ENCODE assay signal across 15 cellular contexts in the genomic region with DNA sequence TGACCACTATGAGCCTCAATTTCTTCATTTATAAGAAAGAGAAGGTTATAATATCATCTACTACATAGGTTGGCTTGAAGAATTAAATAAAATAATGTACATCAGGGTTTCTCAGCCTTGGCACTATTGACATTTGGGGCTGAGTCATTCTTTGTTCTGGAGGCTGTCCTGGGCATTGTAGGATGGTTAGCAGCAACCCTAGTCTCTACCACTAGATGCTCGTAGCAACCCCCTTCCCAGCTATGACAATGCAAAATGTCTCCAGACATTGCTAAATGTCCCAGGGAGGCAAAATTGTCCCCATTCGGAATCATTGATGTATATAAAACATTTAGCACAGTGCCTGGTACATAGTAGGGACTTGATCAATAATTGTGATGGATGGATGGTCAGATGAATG.
A peak's percentile ranks its signal among the peaks of the same experiment; 100 is the strongest.
DNase-seq lines count a peak whose midpoint lies in the region; ATAC-seq, FAIRE-seq and TF ChIP-seq lines count a peak whose summit lies in the region.
"Had no signal": no experiment of that assay in that cellular context is flagged by ENCODE, and none has a peak within 500 bp of the region (broad histone marks: within the 10 kb centered on the region; RNA-seq: fewer than 3 reads in every experiment).

No MANE protein-coding gene starts in this region.

- no peak overlapping the region for H2AFZ ChIP-seq in GM23248

- H3K4me1 Mint-ChIP-seq in endodermal cell (no peaks in the 10 kb centered on the region), CD14-positive monocyte (no peaks in the 10 kb centered on the region)

- CTCF ChIA-PET in A549 (lab: Yijun Ruan, JAX), result interaction anchor here (2.1 kb wide), 1 partner anchor 56 kb away, joined by 6 read pairs; no protein-coding TSS in a partner anchor
- CTCF ChIA-PET in Panc1 (lab: Charles Lee), result no interaction called here

- no peak for TF ChIP-seq POLR2A in A549 (IDR thresholded peaks at IDR 0.05; ENCODE audit: low read length)

- H3K9me3 Mint-ChIP-seq in endodermal cell (no peaks in the 10 kb centered on the region), CD14-positive monocyte (peaks cover 0 to 2% (median 0%) of the 10 kb centered on the region in 7 donors)
- H3K9me3 Mint-ChIP-seq: CD8-positive, alpha-beta T cell had no signal

- no peaks in the 10 kb centered on the region for H3K79me2 ChIP-seq in GM23248 (ENCODE audit: insufficient read depth)

- no peak for FAIRE-seq in A549 (lab: Jason Lieb, UNC)

- no peaks in the 10 kb centered on the region for H3K27me3 ChIP-seq in GM23248 (replicated peaks; ENCODE audit: insufficient read depth)
- no peaks in the 10 kb centered on the region for H3K27me3 ChIP-seq in Panc1 (ENCODE audit: control insufficient read depth, insufficient read depth, low read length)
- H3K27me3 ChIP-seq in endodermal cell (ENCODE audit: control insufficient read depth, insufficient read depth, low read length, poor library complexity, severe bottlenecking), result no peaks in the 10 kb centered on the region

- H3K4me3 ChIP-seq in A549 (no peak overlapping the region), GM23248 (no peak overlapping the region), Panc1 (ENCODE audit: low read depth in 2 of 2, low read length in 2 of 2) (no peak overlapping the region), endodermal cell (ENCODE audit: low read length) (no peak overlapping the region)

- H3K36me3 ChIP-seq in GM23248 (ENCODE audit: low read depth) (no peaks in the 10 kb centered on the region; the same call in 1 of the 2 replicates), Panc1 (ENCODE audit: control insufficient read depth, insufficient read depth, low read length) (no peaks in the 10 kb centered on the region), endodermal cell (ENCODE audit: control insufficient read depth, insufficient read depth, low read length) (no peaks in the 10 kb centered on the region)

- H3K4me2 ChIP-seq in A549, result peak overlapping the region; percentile 57
- H3K4me2 ChIP-seq in GM23248 (ENCODE audit: unreplicated experiment), result peak overlapping the region; percentile 44

- H3K9me3 ChIP-seq in A549 (no peaks in the 10 kb centered on the region), GM23248 (ENCODE audit: low read depth) (no peaks in the 10 kb centered on the region), Panc1 (ENCODE audit: control insufficient read depth, insufficient read depth, low read depth, low read length) (no peaks in the 10 kb centered on the region), endodermal cell (ENCODE audit: control insufficient read depth, low read length) (no peaks in the 10 kb centered on the region)

- intact Hi-C loops in Panc1 (cut with micrococcal nuclease; ENCODE audit: unreplicated experiment) (no loop called here), CD14-positive monocyte (cut with micrococcal nuclease) (no loop called here)

- ATAC-seq in A549 (peak; percentile 96 to 98), Panc1 (peak; percentile 82)
- ATAC-seq: CD8-positive, alpha-beta T cell; HCT116 had no signal

- TF ChIP-seq RAD21 in A549 (conservative IDR thresholded peaks at IDR 0.05 in 1 of 2, IDR thresholded peaks at IDR 0.05 in 1 of 2), result no peak

- no peaks in the 10 kb centered on the region for H3K27me3 Mint-ChIP-seq in endodermal cell (ENCODE audit: insufficient read depth)
- no peaks in the 10 kb centered on the region for H3K27me3 Mint-ChIP-seq in CD14-positive monocyte (ENCODE audit: low read depth in 3 of 3)

- POLR2A ChIA-PET in A549 (lab: Yijun Ruan, JAX), result no interaction called here
- POLR2A ChIA-PET in Panc1 (lab: Charles Lee), result no interaction called here

- in situ Hi-C loops in GM23248 (cut with MboI), result no loop called here
- in situ Hi-C loops in Panc1 (cut with HindIII; ENCODE audit: low pct_unique_long_range_greater_than_20kb, low sequenced_read_pairs), result no loop called here

- H3K36me3 Mint-ChIP-seq in endodermal cell (ENCODE audit: low read depth), result no peaks in the 10 kb centered on the region
- no peaks in the 10 kb centered on the region for H3K36me3 Mint-ChIP-seq in CD14-positive monocyte
- H3K36me3 Mint-ChIP-seq: CD8-positive, alpha-beta T cell had no signal

- H3K9ac ChIP-seq in GM23248 (no peak overlapping the region), endodermal cell (ENCODE audit: extremely low read depth, low read length, poor library complexity, severe bottlenecking) (no peak overlapping the region)

- peak overlapping the region; percentile 65 to 81 for H3K27ac ChIP-seq in A549
- H3K27ac ChIP-seq in GM23248, result no peak overlapping the region
- no peak overlapping the region for H3K27ac ChIP-seq in Panc1 (ENCODE audit: low read length)
- H3K27ac ChIP-seq in endodermal cell (ENCODE audit: low read depth, low read length), result no peak overlapping the region

- H3K9me2 ChIP-seq in GM23248 (ENCODE audit: insufficient read depth), result no peaks in the 10 kb centered on the region

- no peaks in the 10 kb centered on the region for H4K20me1 ChIP-seq in GM23248 (ENCODE audit: insufficient read depth)

- TF ChIP-seq EP300 in A549 (IDR thresholded peaks at IDR 0.05), result no peak

- H3K4me3 Mint-ChIP-seq in endodermal cell, result no peak overlapping the region
- no peak overlapping the region for H3K4me3 Mint-ChIP-seq in CD14-positive monocyte
- H3K4me3 Mint-ChIP-seq: CD8-positive, alpha-beta T cell had no signal

- TF ChIP-seq CTCF in A549 (IDR thresholded peaks at IDR 0.05), result no peak
- TF ChIP-seq CTCF in Panc1 (IDR thresholded peaks at IDR 0.05), result peak; percentile 23; the same call in 1 of the 2 replicates
- peak; percentile 27 for TF ChIP-seq CTCF in endodermal cell (conservative IDR thresholded peaks at IDR 0.05)
- no peak for TF ChIP-seq CTCF in CD14-positive monocyte (IDR thresholded peaks at IDR 0.05)

- H3F3A ChIP-seq in GM23248 (ENCODE audit: insufficient read depth), result peaks cover 16% of the 10 kb centered on the region; the same call in 1 of the 2 replicates

- H3K27ac Mint-ChIP-seq in endodermal cell (no peak overlapping the region), CD14-positive monocyte (no peak overlapping the region)
- H3K27ac Mint-ChIP-seq: CD8-positive, alpha-beta T cell had no signal

- H3K4me1 ChIP-seq in A549 (peaks cover 43% of the 10 kb centered on the region), GM23248 (ENCODE audit: insufficient read depth) (peaks cover 23% of the 10 kb centered on the region), Panc1 (ENCODE audit: control insufficient read depth, insufficient read depth, low read length) (peaks cover 3% of the 10 kb centered on the region; the same call in 1 of the 2 replicates), endodermal cell (ENCODE audit: control insufficient read depth, insufficient read depth, low read length) (no peaks in the 10 kb centered on the region)

- WGBS in A549 (ENCODE audit: missing lambda C conversion rate), result 7% methylated on average over 2 of the region's 2 CpGs
- 57% methylated on average over 2 of the region's 2 CpGs for WGBS in GM23248 (ENCODE audit: low coverage in 1 of 2, low lambda C conversion rate in 2 of 2, missing lambda C conversion rate in 2 of 2), 2 experiments
- WGBS in endodermal cell (ENCODE audit: insufficient coverage in 1 of 2, insufficient read length in 1 of 2), 2 experiments, result 90 to 100% methylated on average over 1 to 2 of the region's 2 CpGs

- peak in 1 of 2 experiments; percentile 63 for DNase-seq in A549 (ENCODE audit: low read depth in 1 of 2, low spot score in 1 of 2)
- peak; percentile 26 for DNase-seq in GM23248
- DNase-seq in Panc1 (ENCODE audit: low read depth, low spot score), result peak; percentile 63
- DNase-seq in endodermal cell, result no peak
- no peak for DNase-seq in amygdala (lab: John Stamatoyannopoulos, UW)
- no peak for DNase-seq in NCI-H1048 (lab: John Stamatoyannopoulos, UW)
- no peak for DNase-seq in NCI-H446 (lab: John Stamatoyannopoulos, UW)
- no peak for DNase-seq in CD14-positive monocyte (ENCODE audit: low spot score)
- DNase-seq: ACHN; CD8-positive, alpha-beta T cell; NCI-H1092; NCI-H1694; RPMI8226; T-helper 1 cell had no signal

- BruUV-seq in Panc1 (replicated peaks; lab: Mats Ljungman, UMichigan), result no TSS peak

TF ChIP-seq in A549, 52 proteins besides CTCF, POLR2A, EP300 and RAD21 (continues in another document):
- TF ChIP-seq, protein P1, sequence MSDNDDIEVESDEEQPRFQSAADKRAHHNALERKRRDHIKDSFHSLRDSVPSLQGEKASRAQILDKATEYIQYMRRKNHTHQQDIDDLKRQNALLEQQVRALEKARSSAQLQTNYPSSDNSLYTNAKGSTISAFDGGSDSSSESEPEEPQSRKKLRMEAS (IDR thresholded peaks at IDR 0.05), result no peak
- TF ChIP-seq, protein P2, sequence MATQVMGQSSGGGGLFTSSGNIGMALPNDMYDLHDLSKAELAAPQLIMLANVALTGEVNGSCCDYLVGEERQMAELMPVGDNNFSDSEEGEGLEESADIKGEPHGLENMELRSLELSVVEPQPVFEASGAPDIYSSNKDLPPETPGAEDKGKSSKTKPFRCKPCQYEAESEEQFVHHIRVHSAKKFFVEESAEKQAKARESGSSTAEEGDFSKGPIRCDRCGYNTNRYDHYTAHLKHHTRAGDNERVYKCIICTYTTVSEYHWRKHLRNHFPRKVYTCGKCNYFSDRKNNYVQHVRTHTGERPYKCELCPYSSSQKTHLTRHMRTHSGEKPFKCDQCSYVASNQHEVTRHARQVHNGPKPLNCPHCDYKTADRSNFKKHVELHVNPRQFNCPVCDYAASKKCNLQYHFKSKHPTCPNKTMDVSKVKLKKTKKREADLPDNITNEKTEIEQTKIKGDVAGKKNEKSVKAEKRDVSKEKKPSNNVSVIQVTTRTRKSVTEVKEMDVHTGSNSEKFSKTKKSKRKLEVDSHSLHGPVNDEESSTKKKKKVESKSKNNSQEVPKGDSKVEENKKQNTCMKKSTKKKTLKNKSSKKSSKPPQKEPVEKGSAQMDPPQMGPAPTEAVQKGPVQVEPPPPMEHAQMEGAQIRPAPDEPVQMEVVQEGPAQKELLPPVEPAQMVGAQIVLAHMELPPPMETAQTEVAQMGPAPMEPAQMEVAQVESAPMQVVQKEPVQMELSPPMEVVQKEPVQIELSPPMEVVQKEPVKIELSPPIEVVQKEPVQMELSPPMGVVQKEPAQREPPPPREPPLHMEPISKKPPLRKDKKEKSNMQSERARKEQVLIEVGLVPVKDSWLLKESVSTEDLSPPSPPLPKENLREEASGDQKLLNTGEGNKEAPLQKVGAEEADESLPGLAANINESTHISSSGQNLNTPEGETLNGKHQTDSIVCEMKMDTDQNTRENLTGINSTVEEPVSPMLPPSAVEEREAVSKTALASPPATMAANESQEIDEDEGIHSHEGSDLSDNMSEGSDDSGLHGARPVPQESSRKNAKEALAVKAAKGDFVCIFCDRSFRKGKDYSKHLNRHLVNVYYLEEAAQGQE (IDR thresholded peaks at IDR 0.05), result no peak
- TF ChIP-seq, protein P3, sequence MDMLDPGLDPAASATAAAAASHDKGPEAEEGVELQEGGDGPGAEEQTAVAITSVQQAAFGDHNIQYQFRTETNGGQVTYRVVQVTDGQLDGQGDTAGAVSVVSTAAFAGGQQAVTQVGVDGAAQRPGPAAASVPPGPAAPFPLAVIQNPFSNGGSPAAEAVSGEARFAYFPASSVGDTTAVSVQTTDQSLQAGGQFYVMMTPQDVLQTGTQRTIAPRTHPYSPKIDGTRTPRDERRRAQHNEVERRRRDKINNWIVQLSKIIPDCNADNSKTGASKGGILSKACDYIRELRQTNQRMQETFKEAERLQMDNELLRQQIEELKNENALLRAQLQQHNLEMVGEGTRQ (IDR thresholded peaks at IDR 0.05), result no peak
- TF ChIP-seq MAFK (IDR thresholded peaks at IDR 0.05; ENCODE audit: partially characterized antibody) (peak; percentile 86), NFE2L2 (conservative IDR thresholded peaks at IDR 0.05; ENCODE audit: low read length) (peak; percentile 53), CBX8 (IDR thresholded peaks at IDR 0.05) (no peak)

Comparison
In these comparisons a context has a peak if more than half of its experiments do, and no peak if none do; other contexts are left out.
1. DNase-seq: peak in GM23248 (single experiment) and Panc1 (single experiment); none in endodermal cell (single experiment), amygdala (0 of 56), NCI-H1048 (single experiment), NCI-H446 (0 of 2) and CD14-positive monocyte (single experiment).
2. H3K27ac ChIP-seq: peak in A549 (2 of 2); none in GM23248 (single experiment), Panc1 (single experiment) and endodermal cell (single experiment).
3. CTCF ChIP-seq: peak in Panc1 (single experiment) and endodermal cell (single experiment); none in A549 (single experiment) and CD14-positive monocyte (single experiment).